1 cellular context compared by ENCODE assay signal in the genomic region with DNA sequence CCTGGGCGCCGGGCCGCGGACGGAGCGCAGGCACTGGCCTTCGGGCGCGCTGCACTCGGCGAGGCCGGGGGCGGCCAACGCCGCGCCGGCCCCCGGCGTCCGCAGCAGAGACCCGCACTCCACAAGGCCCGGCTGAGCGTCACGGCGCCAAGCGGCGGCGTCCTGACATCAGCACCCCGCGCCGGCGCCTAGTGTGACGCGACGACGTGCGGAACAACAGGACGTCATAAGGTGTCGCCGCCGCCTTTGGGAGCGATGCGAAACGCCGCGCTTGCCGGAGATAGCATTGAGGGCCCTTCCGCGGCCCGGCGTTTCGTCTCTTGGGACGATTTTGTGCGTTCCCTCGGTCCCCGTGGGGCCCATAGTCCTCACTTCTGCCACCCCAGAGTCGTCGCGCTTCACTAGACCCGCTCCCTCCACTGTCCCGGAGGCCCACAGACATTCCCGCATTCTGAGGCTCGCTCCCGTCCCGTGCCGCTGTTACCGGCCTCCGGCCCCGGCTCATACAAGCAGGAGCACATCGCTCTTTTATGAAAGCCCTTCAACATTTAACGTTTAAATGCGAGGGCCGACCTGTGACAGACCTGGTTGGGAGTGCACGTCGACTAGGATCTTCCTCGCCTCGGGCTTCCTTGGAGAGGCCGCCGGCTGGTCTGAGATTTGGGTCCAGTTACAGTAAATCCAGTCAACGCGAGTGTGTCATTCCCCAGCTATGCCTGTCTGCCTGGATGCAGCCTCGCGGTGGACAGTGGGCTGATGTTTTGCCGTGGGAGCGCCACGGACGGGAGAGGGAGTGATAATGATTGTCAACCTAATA.
TF ChIP-seq lines count a peak whose summit lies in the region.

A gene (minus strand): TSS at position 143 of the 817 bp plus-strand sequence. CDS start 306 bp downstream, outside the sequence.

TF ChIP-seq in HepG2, 621 proteins besides CTCF, POLR2A, EP300 and RAD21 (continued from another document and continues in another):
- TF ChIP-seq, protein P1, sequence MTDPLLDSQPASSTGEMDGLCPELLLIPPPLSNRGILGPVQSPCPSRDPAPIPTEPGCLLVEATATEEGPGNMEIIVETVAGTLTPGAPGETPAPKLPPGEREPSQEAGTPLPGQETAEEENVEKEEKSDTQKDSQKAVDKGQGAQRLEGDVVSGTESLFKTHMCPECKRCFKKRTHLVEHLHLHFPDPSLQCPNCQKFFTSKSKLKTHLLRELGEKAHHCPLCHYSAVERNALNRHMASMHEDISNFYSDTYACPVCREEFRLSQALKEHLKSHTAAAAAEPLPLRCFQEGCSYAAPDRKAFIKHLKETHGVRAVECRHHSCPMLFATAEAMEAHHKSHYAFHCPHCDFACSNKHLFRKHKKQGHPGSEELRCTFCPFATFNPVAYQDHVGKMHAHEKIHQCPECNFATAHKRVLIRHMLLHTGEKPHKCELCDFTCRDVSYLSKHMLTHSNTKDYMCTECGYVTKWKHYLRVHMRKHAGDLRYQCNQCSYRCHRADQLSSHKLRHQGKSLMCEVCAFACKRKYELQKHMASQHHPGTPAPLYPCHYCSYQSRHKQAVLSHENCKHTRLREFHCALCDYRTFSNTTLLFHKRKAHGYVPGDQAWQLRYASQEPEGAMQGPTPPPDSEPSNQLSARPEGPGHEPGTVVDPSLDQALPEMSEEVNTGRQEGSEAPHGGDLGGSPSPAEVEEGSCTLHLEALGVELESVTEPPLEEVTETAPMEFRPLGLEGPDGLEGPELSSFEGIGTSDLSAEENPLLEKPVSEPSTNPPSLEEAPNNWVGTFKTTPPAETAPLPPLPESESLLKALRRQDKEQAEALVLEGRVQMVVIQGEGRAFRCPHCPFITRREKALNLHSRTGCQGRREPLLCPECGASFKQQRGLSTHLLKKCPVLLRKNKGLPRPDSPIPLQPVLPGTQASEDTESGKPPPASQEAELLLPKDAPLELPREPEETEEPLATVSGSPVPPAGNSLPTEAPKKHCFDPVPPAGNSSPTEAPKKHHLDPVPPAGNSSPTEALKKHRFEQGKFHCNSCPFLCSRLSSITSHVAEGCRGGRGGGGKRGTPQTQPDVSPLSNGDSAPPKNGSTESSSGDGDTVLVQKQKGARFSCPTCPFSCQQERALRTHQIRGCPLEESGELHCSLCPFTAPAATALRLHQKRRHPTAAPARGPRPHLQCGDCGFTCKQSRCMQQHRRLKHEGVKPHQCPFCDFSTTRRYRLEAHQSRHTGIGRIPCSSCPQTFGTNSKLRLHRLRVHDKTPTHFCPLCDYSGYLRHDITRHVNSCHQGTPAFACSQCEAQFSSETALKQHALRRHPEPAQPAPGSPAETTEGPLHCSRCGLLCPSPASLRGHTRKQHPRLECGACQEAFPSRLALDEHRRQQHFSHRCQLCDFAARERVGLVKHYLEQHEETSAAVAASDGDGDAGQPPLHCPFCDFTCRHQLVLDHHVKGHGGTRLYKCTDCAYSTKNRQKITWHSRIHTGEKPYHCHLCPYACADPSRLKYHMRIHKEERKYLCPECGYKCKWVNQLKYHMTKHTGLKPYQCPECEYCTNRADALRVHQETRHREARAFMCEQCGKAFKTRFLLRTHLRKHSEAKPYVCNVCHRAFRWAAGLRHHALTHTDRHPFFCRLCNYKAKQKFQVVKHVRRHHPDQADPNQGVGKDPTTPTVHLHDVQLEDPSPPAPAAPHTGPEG (CRISPR knock-in tag; IDR thresholded peaks at IDR 0.05) = peak; percentile 25
- TF ChIP-seq, protein P2, sequence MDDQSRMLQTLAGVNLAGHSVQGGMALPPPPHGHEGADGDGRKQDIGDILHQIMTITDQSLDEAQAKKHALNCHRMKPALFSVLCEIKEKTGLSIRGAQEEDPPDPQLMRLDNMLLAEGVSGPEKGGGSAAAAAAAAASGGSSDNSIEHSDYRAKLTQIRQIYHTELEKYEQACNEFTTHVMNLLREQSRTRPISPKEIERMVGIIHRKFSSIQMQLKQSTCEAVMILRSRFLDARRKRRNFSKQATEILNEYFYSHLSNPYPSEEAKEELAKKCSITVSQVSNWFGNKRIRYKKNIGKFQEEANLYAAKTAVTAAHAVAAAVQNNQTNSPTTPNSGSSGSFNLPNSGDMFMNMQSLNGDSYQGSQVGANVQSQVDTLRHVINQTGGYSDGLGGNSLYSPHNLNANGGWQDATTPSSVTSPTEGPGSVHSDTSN (CRISPR knock-in tag; IDR thresholded peaks at IDR 0.05; ENCODE audit: borderline replicate concordance) = no peak
- TF ChIP-seq ZNF713 (CRISPR knock-in tag; IDR thresholded peaks at IDR 0.05) = no peak
- no peak for TF ChIP-seq ZKSCAN5 (CRISPR knock-in tag; IDR thresholded peaks at IDR 0.05)
- peak; percentile 97 for TF ChIP-seq KAT8 (CRISPR knock-in tag; IDR thresholded peaks at IDR 0.05)
- TF ChIP-seq FOXA3 (CRISPR knock-in tag; IDR thresholded peaks at IDR 0.05) = peak; percentile 49; the same call in 1 of the 2 replicates
- no peak for TF ChIP-seq RFX1 (IDR thresholded peaks at IDR 0.05)
- TF ChIP-seq SNRNP70 (IDR thresholded peaks at IDR 0.05; ENCODE audit: low read depth, low read length) = no peak
- TF ChIP-seq, protein P3, sequence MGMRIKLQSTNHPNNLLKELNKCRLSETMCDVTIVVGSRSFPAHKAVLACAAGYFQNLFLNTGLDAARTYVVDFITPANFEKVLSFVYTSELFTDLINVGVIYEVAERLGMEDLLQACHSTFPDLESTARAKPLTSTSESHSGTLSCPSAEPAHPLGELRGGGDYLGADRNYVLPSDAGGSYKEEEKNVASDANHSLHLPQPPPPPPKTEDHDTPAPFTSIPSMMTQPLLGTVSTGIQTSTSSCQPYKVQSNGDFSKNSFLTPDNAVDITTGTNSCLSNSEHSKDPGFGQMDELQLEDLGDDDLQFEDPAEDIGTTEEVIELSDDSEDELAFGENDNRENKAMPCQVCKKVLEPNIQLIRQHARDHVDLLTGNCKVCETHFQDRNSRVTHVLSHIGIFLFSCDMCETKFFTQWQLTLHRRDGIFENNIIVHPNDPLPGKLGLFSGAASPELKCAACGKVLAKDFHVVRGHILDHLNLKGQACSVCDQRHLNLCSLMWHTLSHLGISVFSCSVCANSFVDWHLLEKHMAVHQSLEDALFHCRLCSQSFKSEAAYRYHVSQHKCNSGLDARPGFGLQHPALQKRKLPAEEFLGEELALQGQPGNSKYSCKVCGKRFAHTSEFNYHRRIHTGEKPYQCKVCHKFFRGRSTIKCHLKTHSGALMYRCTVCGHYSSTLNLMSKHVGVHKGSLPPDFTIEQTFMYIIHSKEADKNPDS (CRISPR knock-in tag; IDR thresholded peaks at IDR 0.05) = no peak
- TF ChIP-seq, protein P4, sequence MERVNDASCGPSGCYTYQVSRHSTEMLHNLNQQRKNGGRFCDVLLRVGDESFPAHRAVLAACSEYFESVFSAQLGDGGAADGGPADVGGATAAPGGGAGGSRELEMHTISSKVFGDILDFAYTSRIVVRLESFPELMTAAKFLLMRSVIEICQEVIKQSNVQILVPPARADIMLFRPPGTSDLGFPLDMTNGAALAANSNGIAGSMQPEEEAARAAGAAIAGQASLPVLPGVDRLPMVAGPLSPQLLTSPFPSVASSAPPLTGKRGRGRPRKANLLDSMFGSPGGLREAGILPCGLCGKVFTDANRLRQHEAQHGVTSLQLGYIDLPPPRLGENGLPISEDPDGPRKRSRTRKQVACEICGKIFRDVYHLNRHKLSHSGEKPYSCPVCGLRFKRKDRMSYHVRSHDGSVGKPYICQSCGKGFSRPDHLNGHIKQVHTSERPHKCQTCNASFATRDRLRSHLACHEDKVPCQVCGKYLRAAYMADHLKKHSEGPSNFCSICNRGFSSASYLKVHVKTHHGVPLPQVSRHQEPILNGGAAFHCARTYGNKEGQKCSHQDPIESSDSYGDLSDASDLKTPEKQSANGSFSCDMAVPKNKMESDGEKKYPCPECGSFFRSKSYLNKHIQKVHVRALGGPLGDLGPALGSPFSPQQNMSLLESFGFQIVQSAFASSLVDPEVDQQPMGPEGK (CRISPR knock-in tag; IDR thresholded peaks at IDR 0.05) = no peak; the same call in 1 of the 2 replicates
- TF ChIP-seq, protein P5, sequence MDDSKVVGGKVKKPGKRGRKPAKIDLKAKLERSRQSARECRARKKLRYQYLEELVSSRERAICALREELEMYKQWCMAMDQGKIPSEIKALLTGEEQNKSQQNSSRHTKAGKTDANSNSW (CRISPR knock-in tag; IDR thresholded peaks at IDR 0.05; ENCODE audit: borderline replicate concordance) = no peak
- peak; percentile 88 for TF ChIP-seq RBFOX2 (IDR thresholded peaks at IDR 0.05; ENCODE audit: low read depth, low read length)
- TF ChIP-seq ZNF530 (CRISPR knock-in tag; IDR thresholded peaks at IDR 0.05; ENCODE audit: low read depth) = no peak
- TF ChIP-seq, protein P6, sequence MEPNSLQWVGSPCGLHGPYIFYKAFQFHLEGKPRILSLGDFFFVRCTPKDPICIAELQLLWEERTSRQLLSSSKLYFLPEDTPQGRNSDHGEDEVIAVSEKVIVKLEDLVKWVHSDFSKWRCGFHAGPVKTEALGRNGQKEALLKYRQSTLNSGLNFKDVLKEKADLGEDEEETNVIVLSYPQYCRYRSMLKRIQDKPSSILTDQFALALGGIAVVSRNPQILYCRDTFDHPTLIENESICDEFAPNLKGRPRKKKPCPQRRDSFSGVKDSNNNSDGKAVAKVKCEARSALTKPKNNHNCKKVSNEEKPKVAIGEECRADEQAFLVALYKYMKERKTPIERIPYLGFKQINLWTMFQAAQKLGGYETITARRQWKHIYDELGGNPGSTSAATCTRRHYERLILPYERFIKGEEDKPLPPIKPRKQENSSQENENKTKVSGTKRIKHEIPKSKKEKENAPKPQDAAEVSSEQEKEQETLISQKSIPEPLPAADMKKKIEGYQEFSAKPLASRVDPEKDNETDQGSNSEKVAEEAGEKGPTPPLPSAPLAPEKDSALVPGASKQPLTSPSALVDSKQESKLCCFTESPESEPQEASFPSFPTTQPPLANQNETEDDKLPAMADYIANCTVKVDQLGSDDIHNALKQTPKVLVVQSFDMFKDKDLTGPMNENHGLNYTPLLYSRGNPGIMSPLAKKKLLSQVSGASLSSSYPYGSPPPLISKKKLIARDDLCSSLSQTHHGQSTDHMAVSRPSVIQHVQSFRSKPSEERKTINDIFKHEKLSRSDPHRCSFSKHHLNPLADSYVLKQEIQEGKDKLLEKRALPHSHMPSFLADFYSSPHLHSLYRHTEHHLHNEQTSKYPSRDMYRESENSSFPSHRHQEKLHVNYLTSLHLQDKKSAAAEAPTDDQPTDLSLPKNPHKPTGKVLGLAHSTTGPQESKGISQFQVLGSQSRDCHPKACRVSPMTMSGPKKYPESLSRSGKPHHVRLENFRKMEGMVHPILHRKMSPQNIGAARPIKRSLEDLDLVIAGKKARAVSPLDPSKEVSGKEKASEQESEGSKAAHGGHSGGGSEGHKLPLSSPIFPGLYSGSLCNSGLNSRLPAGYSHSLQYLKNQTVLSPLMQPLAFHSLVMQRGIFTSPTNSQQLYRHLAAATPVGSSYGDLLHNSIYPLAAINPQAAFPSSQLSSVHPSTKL (CRISPR knock-in tag; IDR thresholded peaks at IDR 0.05) = peak; percentile 54
- no peak for TF ChIP-seq ZNF629 (CRISPR knock-in tag; conservative IDR thresholded peaks at IDR 0.05)
- TF ChIP-seq SKI (IDR thresholded peaks at IDR 0.05; ENCODE audit: partially characterized antibody) = peak; percentile 44
- peak; percentile 84; the same call in 2 of the 3 replicates for TF ChIP-seq MXI1 (IDR thresholded peaks at IDR 0.05; ENCODE audit: borderline replicate concordance, low read depth, low read length)
- no peak for TF ChIP-seq SMAD1 (CRISPR knock-in tag; IDR thresholded peaks at IDR 0.05; ENCODE audit: borderline replicate concordance, low read depth)
- TF ChIP-seq ZNF136 (CRISPR knock-in tag; IDR thresholded peaks at IDR 0.05; ENCODE audit: low read depth) = no peak
- TF ChIP-seq TAF15 (IDR thresholded peaks at IDR 0.05; ENCODE audit: low read depth, low read length, poor library complexity, severe bottlenecking) = no peak
- TF ChIP-seq ZNF878 (CRISPR knock-in tag; IDR thresholded peaks at IDR 0.05) = no peak
- TF ChIP-seq ZNF605 (CRISPR knock-in tag; IDR thresholded peaks at IDR 0.05) = no peak
- TF ChIP-seq TARDBP (CRISPR knock-in tag; IDR thresholded peaks at IDR 0.05) = peak; percentile 72; the same call in 1 of the 2 replicates
- TF ChIP-seq CREM (IDR thresholded peaks at IDR 0.05) = peak; percentile 99
- TF ChIP-seq CREM (CRISPR knock-in tag; IDR thresholded peaks at IDR 0.05) = peak; percentile 98
- TF ChIP-seq, protein P7, sequence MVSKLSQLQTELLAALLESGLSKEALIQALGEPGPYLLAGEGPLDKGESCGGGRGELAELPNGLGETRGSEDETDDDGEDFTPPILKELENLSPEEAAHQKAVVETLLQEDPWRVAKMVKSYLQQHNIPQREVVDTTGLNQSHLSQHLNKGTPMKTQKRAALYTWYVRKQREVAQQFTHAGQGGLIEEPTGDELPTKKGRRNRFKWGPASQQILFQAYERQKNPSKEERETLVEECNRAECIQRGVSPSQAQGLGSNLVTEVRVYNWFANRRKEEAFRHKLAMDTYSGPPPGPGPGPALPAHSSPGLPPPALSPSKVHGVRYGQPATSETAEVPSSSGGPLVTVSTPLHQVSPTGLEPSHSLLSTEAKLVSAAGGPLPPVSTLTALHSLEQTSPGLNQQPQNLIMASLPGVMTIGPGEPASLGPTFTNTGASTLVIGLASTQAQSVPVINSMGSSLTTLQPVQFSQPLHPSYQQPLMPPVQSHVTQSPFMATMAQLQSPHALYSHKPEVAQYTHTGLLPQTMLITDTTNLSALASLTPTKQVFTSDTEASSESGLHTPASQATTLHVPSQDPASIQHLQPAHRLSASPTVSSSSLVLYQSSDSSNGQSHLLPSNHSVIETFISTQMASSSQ (IDR thresholded peaks at IDR 0.05; ENCODE audit: low read depth) = no peak
- TF ChIP-seq, protein P7 (CRISPR knock-in tag; IDR thresholded peaks at IDR 0.05; ENCODE audit: borderline replicate concordance) = 0 out of 2 replicates have a peak, but pooled peaks have one; percentile 35
- no peak for TF ChIP-seq XBP1 (CRISPR knock-in tag; IDR thresholded peaks at IDR 0.05)
- peak; percentile 46; the same call in 1 of the 2 replicates for TF ChIP-seq ARHGAP35 (CRISPR knock-in tag; IDR thresholded peaks at IDR 0.05; ENCODE audit: borderline replicate concordance)
- TF ChIP-seq FOXK1 (CRISPR knock-in tag; IDR thresholded peaks at IDR 0.05; ENCODE audit: borderline replicate concordance, low read depth) = peak; percentile 97; the same call in 1 of the 2 replicates
- TF ChIP-seq SALL1 (CRISPR knock-in tag; IDR thresholded peaks at IDR 0.05) = peak; percentile 64
- no peak for TF ChIP-seq AGO1 (IDR thresholded peaks at IDR 0.05; ENCODE audit: low read depth, low read length, poor library complexity, severe bottlenecking)
- TF ChIP-seq LCORL (IDR thresholded peaks at IDR 0.05) = no peak
- no peak for TF ChIP-seq LCORL (CRISPR knock-in tag; IDR thresholded peaks at IDR 0.05)
- TF ChIP-seq ELF4 (CRISPR knock-in tag; IDR thresholded peaks at IDR 0.05; ENCODE audit: borderline replicate concordance) = no peak
- 0 out of 2 replicates have a peak, but pooled peaks have one; percentile 23 for TF ChIP-seq ZNF589 (CRISPR knock-in tag; conservative IDR thresholded peaks at IDR 0.05)
